In genomic region chr18:354456-354855, GRCh38 we compare ENCODE assay signal across 12 cellular contexts.
"Had no signal": no experiment of that assay in that cellular context is flagged by ENCODE, and none has a peak within 500 bp of the region (broad histone marks: within the 10 kb centered on the region; RNA-seq: fewer than 3 reads in every experiment).

No MANE protein-coding gene starts in this region.

- H3K36me3 ChIP-seq: colonic mucosa had no signal

- H3K9me3 Mint-ChIP-seq: activated CD4-positive, alpha-beta memory T cell treated with anti-CD3 and anti-CD28 coated beads for 36 hours; activated T-cell treated with anti-CD3 and anti-CD28 coated beads, Interleukin-2, amount 50 U/mL, for 72 hours; memory B cell; T-cell had no signal

- H3K4me1 Mint-ChIP-seq: memory B cell, T-cell had no signal

- H3K36me3 Mint-ChIP-seq: activated CD4-positive, alpha-beta memory T cell treated with anti-CD3 and anti-CD28 coated beads for 36 hours; memory B cell; T-cell had no signal

- DNase-seq: activated CD4-positive, alpha-beta memory T cell treated with anti-CD3 and anti-CD28 coated beads for 36 hours; activated naive CD4-positive, alpha-beta T cell treated with Interleukin-2 at 50 U/mL for 16 hours; activated T-cell treated with anti-CD3 and anti-CD28 coated beads, Interleukin-2, amount 50 U/mL, for 72 hours; colonic mucosa; effector CD4-positive, alpha-beta T cell; glutamatergic neuron; left colon; stimulated activated CD4-positive, alpha-beta T cell treated with anti-CD3 and anti-CD28 coated beads, Interleukin-15, amount 100 ng/mL, for 24 hours; stimulated activated CD4-positive, alpha-beta T cell treated with anti-CD3 and anti-CD28 coated beads, Interleukin-4, amount 100 ng/mL, for 4 hours; T-cell; T1000 had no signal

- H3K4me3 ChIP-seq: colonic mucosa had no signal

- H3K4me3 Mint-ChIP-seq: activated CD4-positive, alpha-beta memory T cell treated with anti-CD3 and anti-CD28 coated beads for 36 hours; activated T-cell treated with anti-CD3 and anti-CD28 coated beads, Interleukin-2, amount 50 U/mL, for 72 hours; memory B cell; T-cell had no signal

- H3K27ac Mint-ChIP-seq: activated CD4-positive, alpha-beta memory T cell treated with anti-CD3 and anti-CD28 coated beads for 36 hours; activated T-cell treated with anti-CD3 and anti-CD28 coated beads, Interleukin-2, amount 50 U/mL, for 72 hours; memory B cell; T-cell had no signal

- H3K4me1 ChIP-seq: colonic mucosa had no signal

- H3K9me3 ChIP-seq: colonic mucosa had no signal

- H3K27me3 ChIP-seq: colonic mucosa had no signal

- H3K27ac ChIP-seq: colonic mucosa had no signal

- ATAC-seq: activated T-cell treated with anti-CD3 and anti-CD28 coated beads, Interleukin-2, amount 50 U/mL, for 72 hours; left colon; T-cell had no signal
